In genomic region chr11:112289588-112290461, GRCh38 we compare ENCODE assay signal across 8 cellular contexts. TPM values are rescaled to one million over a fixed set of nuclear protein-coding genes. Genes with fewer than 3 reads are reported as not detected.
DNase-seq lines count a peak whose midpoint lies in the region; ATAC-seq lines count a peak whose summit lies in the region.

No MANE protein-coding gene starts in this region.

- H4K91ac ChIP-seq in mesenchymal stem cell (ENCODE audit: low read length) = peak overlapping the region; percentile 73

- peak overlapping the region in 1 of 2 experiments; percentile 78 for H3K4ac ChIP-seq in mesenchymal stem cell (ENCODE audit: low read depth in 1 of 2, low read length in 2 of 2)

- ATAC-seq in GM18861 (IDR thresholded peaks at IDR 0.05; ENCODE audit: unreplicated experiment) (peak; percentile 85), HG03097 (IDR thresholded peaks at IDR 0.05; ENCODE audit: low FRiP score, unreplicated experiment) (peak; percentile 93)
- ATAC-seq in effector memory CD8-positive, alpha-beta T cell (replicated peaks) = peak; percentile 97

- H3K36me3 Mint-ChIP-seq in effector memory CD8-positive, alpha-beta T cell (ENCODE audit: insufficient read depth) = no peaks in the 10 kb centered on the region

- H3K27ac Mint-ChIP-seq in effector memory CD8-positive, alpha-beta T cell = no peak overlapping the region

- peaks cover 6% of the 10 kb centered on the region for H3K4me1 ChIP-seq in mesenchymal stem cell (ENCODE audit: control insufficient read depth, insufficient read depth, low read depth, low read length)

- peak overlapping the region; percentile 91 for H2BK15ac ChIP-seq in mesenchymal stem cell (ENCODE audit: low read depth, poor library complexity, severe bottlenecking)

- H3K4me2 ChIP-seq in mesenchymal stem cell (ENCODE audit: low read length, poor library complexity, severe bottlenecking) = peak overlapping the region; percentile 93

- H2BK5ac ChIP-seq in mesenchymal stem cell (ENCODE audit: low read depth, low read length, poor library complexity, severe bottlenecking) = no peak overlapping the region

- H3K9me3 ChIP-seq in mesenchymal stem cell (ENCODE audit: control insufficient read depth, low read length) = no peaks in the 10 kb centered on the region

- peak overlapping the region in 1 of 2 experiments; percentile 87 for H2BK12ac ChIP-seq in mesenchymal stem cell (ENCODE audit: low read length in 2 of 2)

- peak overlapping the region in 1 of 2 experiments; percentile 97 for H3K14ac ChIP-seq in mesenchymal stem cell (ENCODE audit: low read length in 2 of 2)

- peak; percentile 95 for DNase-seq in AG08396 (ENCODE audit: low spot score)
- peak; percentile 61 for DNase-seq in NCI-H526 treated with DMSO at 0.1 percent for 48 hours (lab: John Stamatoyannopoulos, UW)
- peak; percentile 92 for DNase-seq in activated CD8-positive, alpha-beta memory T cell treated with anti-CD3 and anti-CD28 coated beads for 24 hours
- DNase-seq in effector memory CD8-positive, alpha-beta T cell = peak; percentile 82 to 84 (median 83)
- peak; percentile 65 for DNase-seq in mesenchymal stem cell
- peak; percentile 72 for DNase-seq in stimulated activated CD8-positive, alpha-beta memory T cell treated with anti-CD3 and anti-CD28 coated beads, Interleukin-12 subunit alpha, Interleukin-12 subunit beta, amount 100 ng/mL, for 4 hours (ENCODE audit: low read depth)

- H3K4me3 Mint-ChIP-seq in effector memory CD8-positive, alpha-beta T cell = peak overlapping the region; percentile 68 to 77

- H3K9ac ChIP-seq in mesenchymal stem cell (ENCODE audit: low read length) = peak overlapping the region; percentile 88

- no peak overlapping the region for H3K27ac ChIP-seq in mesenchymal stem cell (ENCODE audit: low read length, poor library complexity, severe bottlenecking)

- H3K9me3 Mint-ChIP-seq in effector memory CD8-positive, alpha-beta T cell = no peaks in the 10 kb centered on the region

- no peak overlapping the region for H2AK5ac ChIP-seq in mesenchymal stem cell (ENCODE audit: low read length, severe bottlenecking)

- peak overlapping the region; percentile 21 for H2BK120ac ChIP-seq in mesenchymal stem cell (ENCODE audit: low read depth, low read length)

- H3K36me3 ChIP-seq in mesenchymal stem cell (ENCODE audit: control insufficient read depth in 1 of 2, insufficient read depth in 2 of 2, low read depth in 1 of 2, low read length in 2 of 2) = no peaks in the 10 kb centered on the region

- peak overlapping the region in 1 of 2 experiments; percentile 2 for H3K23ac ChIP-seq in mesenchymal stem cell (ENCODE audit: low read length in 2 of 2)

- H3K27me3 Mint-ChIP-seq in effector memory CD8-positive, alpha-beta T cell = peaks cover 6 to 8% of the 10 kb centered on the region in 2 donors

- no peaks in the 10 kb centered on the region for H3K79me1 ChIP-seq in mesenchymal stem cell (replicated peaks; ENCODE audit: low read length, poor library complexity, severe bottlenecking)

- peak overlapping the region; percentile 93 for H2AFZ ChIP-seq in mesenchymal stem cell (ENCODE audit: low read depth, low read length)

- peaks cover 4 to 7% of the 10 kb centered on the region in 2 donors for H3K4me1 Mint-ChIP-seq in effector memory CD8-positive, alpha-beta T cell (ENCODE audit: low read depth in 2 of 2)

- H4K8ac ChIP-seq in mesenchymal stem cell (ENCODE audit: low read length) = peak overlapping the region; percentile 89

- H3K4me3 ChIP-seq in mesenchymal stem cell (ENCODE audit: insufficient read depth in 1 of 2, low read depth in 1 of 2, low read length in 2 of 2) = peak overlapping the region; percentile 69 to 88

- H3K18ac ChIP-seq in mesenchymal stem cell (ENCODE audit: low read depth in 1 of 2, low read length in 2 of 2) = peak overlapping the region; percentile 25 to 91

- H3K27me3 ChIP-seq in mesenchymal stem cell (ENCODE audit: control insufficient read depth in 1 of 2, insufficient read depth in 1 of 2, low read length in 2 of 2) = peaks cover 0 to 14% of the 10 kb centered on the region in 2 experiments

- WGBS in mesenchymal stem cell = 5% methylated on average over 58 of the region's 58 CpGs

RNA-seq across cellular contexts. Expression of gene PLET1, which starts 29.2 kb away (rescaled TPM):
- not detected for polyA plus RNA-seq in mesenchymal stem cell (2013, experiment 1 of 2)
- polyA plus RNA-seq in mesenchymal stem cell (2013, experiment 2 of 2) = not detected
